8 cellular contexts compared by ENCODE assay signal in the genomic region with DNA sequence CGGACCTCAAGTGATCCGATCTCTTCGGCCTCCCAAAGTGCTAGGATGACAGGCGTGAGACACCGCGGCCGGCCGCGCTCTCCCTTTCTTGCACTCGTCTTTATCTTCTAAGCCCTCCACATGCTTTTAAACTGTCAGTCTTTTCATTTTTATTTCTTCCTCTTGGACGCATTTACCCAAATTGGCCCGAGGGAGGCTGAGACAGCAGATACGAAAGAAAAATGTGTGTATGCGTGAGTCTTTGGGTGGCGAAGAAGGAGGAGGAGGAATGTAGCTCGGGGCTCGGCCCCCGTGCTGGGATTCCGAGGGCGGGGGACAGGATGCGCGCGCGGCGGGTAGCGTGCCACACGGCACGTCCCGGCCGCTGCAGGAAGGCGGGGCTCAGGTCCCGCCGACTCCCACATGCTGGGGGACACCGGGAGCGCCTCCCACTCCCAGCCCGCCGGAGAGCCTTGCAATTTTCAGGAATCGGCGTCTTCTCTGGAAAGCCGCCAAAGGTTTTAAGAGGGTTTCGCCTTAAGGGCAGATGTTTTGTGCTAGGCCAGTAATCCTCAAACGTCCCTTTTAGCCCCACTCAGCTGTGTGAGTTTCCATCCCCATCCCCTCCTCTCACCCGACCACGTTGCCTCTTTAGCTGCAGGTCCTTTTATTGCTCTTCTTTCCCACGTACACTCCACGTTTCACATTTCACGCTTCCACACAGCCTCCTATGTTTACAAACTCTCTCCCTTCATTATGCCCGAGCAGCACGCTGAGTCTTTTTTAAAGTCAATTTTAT. TPM values are rescaled to one million over a fixed set of nuclear protein-coding genes. Genes with fewer than 3 reads are reported as not detected.
DNase-seq lines count a peak whose midpoint lies in the region; ATAC-seq and TF ChIP-seq lines count a peak whose summit lies in the region.

No MANE protein-coding gene starts in this region.

- H3K9ac ChIP-seq in BLaER1 (peak overlapping the region; percentile 81), endodermal cell (ENCODE audit: extremely low read depth, low read length, poor library complexity, severe bottlenecking) (peak overlapping the region; percentile 90)

- H3K4me1 Mint-ChIP-seq in endodermal cell, result peaks cover 22% of the 10 kb centered on the region

- peak overlapping the region; percentile 97 for H3K27ac Mint-ChIP-seq in endodermal cell

- WGBS in endodermal cell (ENCODE audit: insufficient coverage in 1 of 2, insufficient read length in 1 of 2), 2 experiments, result 3% methylated on average over 17 to 49 of the region's 49 CpGs

- peak; percentile 56 for TF ChIP-seq CTCF in endodermal cell (conservative IDR thresholded peaks at IDR 0.05)

- H3K36me3 ChIP-seq in BLaER1 (peaks cover 18% of the 10 kb centered on the region), endodermal cell (ENCODE audit: control insufficient read depth, insufficient read depth, low read length) (no peaks in the 10 kb centered on the region)

- H3K9me3 ChIP-seq in BLaER1, result 0 out of 2 replicates have a peak, but pooled peaks cover 7% of the 10 kb centered on the region
- no peaks in the 10 kb centered on the region for H3K9me3 ChIP-seq in endodermal cell (ENCODE audit: control insufficient read depth, low read length)

- H3K4me3 ChIP-seq in BLaER1 (peak overlapping the region; percentile 70), endodermal cell (ENCODE audit: low read length) (peak overlapping the region; percentile 81)

- ATAC-seq in HG03439 (IDR thresholded peaks at IDR 0.05; ENCODE audit: unreplicated experiment), result peak; percentile 88

- peak overlapping the region; percentile 61 for H3K4me3 Mint-ChIP-seq in endodermal cell

- peak overlapping the region; percentile 86 for H3K27ac ChIP-seq in BLaER1
- peak overlapping the region; percentile 88 for H3K27ac ChIP-seq in endodermal cell (ENCODE audit: low read depth, low read length)

- peak overlapping the region; percentile 95 for H3K4me2 ChIP-seq in BLaER1

- H4K20me1 ChIP-seq in BLaER1, result no peaks in the 10 kb centered on the region

- H3K9me3 Mint-ChIP-seq in endodermal cell, result no peaks in the 10 kb centered on the region

- H3K36me3 Mint-ChIP-seq in endodermal cell (ENCODE audit: low read depth), result peaks cover 11% of the 10 kb centered on the region

- peaks cover 91% of the 10 kb centered on the region for H3K4me1 ChIP-seq in BLaER1
- H3K4me1 ChIP-seq in endodermal cell (ENCODE audit: control insufficient read depth, insufficient read depth, low read length), result no peaks in the 10 kb centered on the region

- H3K27me3 ChIP-seq in BLaER1 (no peaks in the 10 kb centered on the region), endodermal cell (ENCODE audit: control insufficient read depth, insufficient read depth, low read length, poor library complexity, severe bottlenecking) (no peaks in the 10 kb centered on the region)

- peak; percentile 60 for TF ChIP-seq POLR2A in GM19193 (IDR thresholded peaks at IDR 0.05; ENCODE audit: extremely low read depth, insufficient read depth, insufficient read length)

- DNase-seq in NK-92 treated with Interleukin-12 subunit alpha and Interleukin-12 subunit beta, amount 100 ng/mL, for 24 hours (lab: John Stamatoyannopoulos, UW), result peak; percentile 53
- peak; percentile 81 for DNase-seq in activated CD8-positive, alpha-beta memory T cell treated with anti-CD3 and anti-CD28 coated beads, Interleukin-2, amount 50 U/mL, for 24 hours (ENCODE audit: extremely low read depth)
- DNase-seq in endodermal cell (peak; percentile 99), middle frontal gyrus (ENCODE audit: extremely low spot score, low spot score) (peak; percentile 53)
- peak; percentile 83 to 93 for DNase-seq in stimulated activated CD8-positive, alpha-beta memory T cell treated with anti-CD3 and anti-CD28 coated beads, Interleukin-15, amount 100 ng/mL, for 48 hours (ENCODE audit: low read depth in 2 of 2)

- H3K27me3 Mint-ChIP-seq in endodermal cell (ENCODE audit: insufficient read depth), result no peaks in the 10 kb centered on the region

RNA-seq across cellular contexts. Expression of gene SLC2A3, which starts 34.7 kb away (rescaled TPM):
- total RNA-seq in endodermal cell, result 1,000 to 10,000 TPM; 1,330 to 2,480 TPM
- 758 TPM for polyA plus RNA-seq in endodermal cell (2013, experiment 1 of 2)
- polyA plus RNA-seq in endodermal cell (2013, experiment 2 of 2), result 902 TPM

Comparison
In these comparisons a context has a peak if more than half of its experiments do, and no peak if none do; other contexts are left out.
1. Peak in every context shown above with its lines: DNase-seq, ATAC-seq, H3K4me3 ChIP-seq and H3K27ac ChIP-seq.